In genomic region chr11:32576456-32576855, GRCh38 we compare ENCODE assay signal across 24 cellular contexts. TPM values are rescaled to one million over a fixed set of nuclear protein-coding genes. Genes with fewer than 3 reads are reported as not detected.
A peak's percentile ranks its signal among the peaks of the same experiment; 100 is the strongest.
DNase-seq lines count a peak whose midpoint lies in the region; FAIRE-seq and TF ChIP-seq lines count a peak whose summit lies in the region.
"Had no signal": no experiment of that assay in that cellular context is flagged by ENCODE, and none has a peak within 500 bp of the region (broad histone marks: within the 10 kb centered on the region; RNA-seq: fewer than 3 reads in every experiment).

No MANE protein-coding gene starts in this region.

- H3K27me3 Mint-ChIP-seq in neural progenitor cell (ENCODE audit: insufficient read depth, low read depth): no peaks in the 10 kb centered on the region
- peaks cover 2% of the 10 kb centered on the region for H3K27me3 Mint-ChIP-seq in activated CD4-positive, alpha-beta memory T cell treated with anti-CD3 and anti-CD28 coated beads, Interleukin-2, amount 10 ng/mL, durations not matched to agents 7 days and 5 days

- H4K8ac ChIP-seq in H1 (ENCODE audit: extremely low read depth, insufficient read depth, low read length): no peak overlapping the region

- H3K36me3 ChIP-seq in H1 (ENCODE audit: control insufficient read depth in 2 of 4, insufficient read depth in 4 of 4, low read length in 3 of 4): no peaks in the 10 kb centered on the region
- H3K36me3 ChIP-seq in neural progenitor cell: no peaks in the 10 kb centered on the region
- H3K36me3 ChIP-seq: BLaER1 had no signal

- CTCF ChIA-PET in HEK293T (lab: Yijun Ruan, JAX): interaction anchor here (0.6 kb wide), 1 partner anchor 106 kb away, joined by 3 read pairs; no protein-coding TSS in a partner anchor
- CTCF ChIA-PET in H1 (lab: Charles Lee; ENCODE audit: partially characterized antibody): interaction anchor here (0.9 kb wide), 1 partner anchor 11 kb away, joined by 3 read pairs; no protein-coding TSS in a partner anchor
- CTCF ChIA-PET in activated CD4-positive, alpha-beta memory T cell treated with anti-CD3 and anti-CD28 coated beads, Interleukin-2, amount 10 ng/mL, durations not matched to agents 7 days and 5 days (lab: Charles Lee): no interaction called here

- H3K4me3 Mint-ChIP-seq in neural progenitor cell: no peak overlapping the region
- no peak overlapping the region for H3K4me3 Mint-ChIP-seq in activated CD4-positive, alpha-beta memory T cell treated with anti-CD3 and anti-CD28 coated beads, Interleukin-2, amount 10 ng/mL, durations not matched to agents 7 days and 5 days
- H3K4me3 Mint-ChIP-seq: B cell; CD4-positive, CD25-positive, alpha-beta regulatory T cell; CD8-positive, alpha-beta T cell; HFFc6 had no signal

- H3K4me3 ChIP-seq in H1 (ENCODE audit: extremely low read depth in 1 of 4, insufficient read depth in 2 of 4, low read depth in 3 of 4, low read length in 4 of 4) (no peak overlapping the region), neural progenitor cell (no peak overlapping the region)
- H3K4me3 ChIP-seq: BLaER1, GM12878 had no signal

- no peak overlapping the region for H2BK120ac ChIP-seq in H1 (replicated peaks; ENCODE audit: low read depth, low read length)

- H3K4me1 Mint-ChIP-seq in neural progenitor cell: no peaks in the 10 kb centered on the region
- H3K4me1 Mint-ChIP-seq in activated CD4-positive, alpha-beta memory T cell treated with anti-CD3 and anti-CD28 coated beads, Interleukin-2, amount 10 ng/mL, durations not matched to agents 7 days and 5 days: no peaks in the 10 kb centered on the region
- H3K4me1 Mint-ChIP-seq: B cell; CD4-positive, CD25-positive, alpha-beta regulatory T cell had no signal

- TF ChIP-seq CTCF in H1 (IDR thresholded peaks at IDR 0.05; ENCODE audit: control extremely low read depth in 1 of 3, insufficient read depth in 1 of 3, low read depth in 1 of 3, low read length in 3 of 3): no peak
- TF ChIP-seq CTCF in neural progenitor cell (IDR thresholded peaks at IDR 0.05): no peak

- no peak overlapping the region for H3K56ac ChIP-seq in H1 (replicated peaks; ENCODE audit: insufficient read length, low read depth, low read length)

- TF ChIP-seq POLR2A in GM12892 (IDR thresholded peaks at IDR 0.05; ENCODE audit: low read depth, low read length): no peak
- TF ChIP-seq POLR2A in H1 (IDR thresholded peaks at IDR 0.05; ENCODE audit: control extremely low read depth in 1 of 2, low read depth in 2 of 2, low read length in 2 of 2): no peak

- FAIRE-seq in GM12892 (lab: Jason Lieb, UNC): peak; percentile 24
- FAIRE-seq in H1 (lab: Jason Lieb, UNC): no peak
- FAIRE-seq: A204.1, GM12878, GM18507 had no signal

- H3K23me2 ChIP-seq in H1 (ENCODE audit: low read depth, low read length): peaks cover 2% of the 10 kb centered on the region; the same call in 1 of the 2 replicates

- H3K79me2 ChIP-seq in H1 (ENCODE audit: control insufficient read depth in 1 of 2, insufficient read depth in 2 of 2, low read length in 2 of 2) (no peaks in the 10 kb centered on the region), neural progenitor cell (ENCODE audit: low read depth) (no peaks in the 10 kb centered on the region)

- no peak overlapping the region for H4K5ac ChIP-seq in H1 (ENCODE audit: insufficient read length, low read depth, low read length)

- POLR2A ChIA-PET in HEK293T (lab: Yijun Ruan, JAX): no interaction called here
- POLR2A ChIA-PET in H1 (lab: Charles Lee; ENCODE audit: partially characterized antibody): no interaction called here
- POLR2A ChIA-PET in activated CD4-positive, alpha-beta memory T cell treated with anti-CD3 and anti-CD28 coated beads, Interleukin-2, amount 10 ng/mL, durations not matched to agents 7 days and 5 days (lab: Charles Lee): interaction anchor here (1.1 kb wide), 1 partner anchor 31 kb away, joined by 3 read pairs; no protein-coding TSS in a partner anchor

- DNase-seq in GM12892 (ENCODE audit: insufficient read length): no peak
- DNase-seq in HEK293T (ENCODE audit: extremely low spot score): no peak
- DNase-seq in H1 (ENCODE audit: low read depth in 1 of 2, low spot score in 2 of 2): no peak
- DNase-seq in neural progenitor cell (ENCODE audit: low spot score): no peak
- DNase-seq in activated CD4-positive, alpha-beta memory T cell treated with anti-CD3 and anti-CD28 coated beads, Interleukin-2, amount 10 ng/mL, durations not matched to agents 7 days and 5 days: no peak
- DNase-seq in activated naive CD4-positive, alpha-beta T cell treated with Interleukin-2 at 50 U/mL for 16 hours: no peak
- DNase-seq in DMS79 (lab: John Stamatoyannopoulos, UW): no peak
- DNase-seq: Caco-2; CD4-positive, CD25-positive, alpha-beta regulatory T cell; CD8-positive, alpha-beta T cell; DMS153; EL; GDM1; GOT3; H7; HCEC 1CT; HFFc6 had no signal

- no peaks in the 10 kb centered on the region for H3K79me1 ChIP-seq in H1 (ENCODE audit: low read depth, low read length)

- no peak overlapping the region for H3K27ac Mint-ChIP-seq in neural progenitor cell
- no peak overlapping the region for H3K27ac Mint-ChIP-seq in activated CD4-positive, alpha-beta memory T cell treated with anti-CD3 and anti-CD28 coated beads, Interleukin-2, amount 10 ng/mL, durations not matched to agents 7 days and 5 days
- H3K27ac Mint-ChIP-seq: B cell; CD4-positive, CD25-positive, alpha-beta regulatory T cell; CD8-positive, alpha-beta T cell; HFFc6 had no signal

- 80% methylated on average over 1 of the region's 1 CpG; no CpG with 5 or more reads in 1 of the 2 experiments for WGBS in H1 (ENCODE audit: extremely low coverage in 1 of 2, insufficient coverage in 1 of 2, insufficient read length in 1 of 2, insufficient replicate concordance in 2 of 2, low coverage in 1 of 2, low lambda C conversion rate in 2 of 2, missing lambda C conversion rate in 1 of 2), 2 experiments

- H3K27me3 ChIP-seq in H1 (replicated peaks in 1 of 4; ENCODE audit: control insufficient read depth in 3 of 4, extremely low read depth in 1 of 4, insufficient read depth in 3 of 4, low read length in 3 of 4): no peaks in the 10 kb centered on the region
- no peaks in the 10 kb centered on the region for H3K27me3 ChIP-seq in neural progenitor cell
- H3K27me3 ChIP-seq: BLaER1 had no signal

- no peak overlapping the region for H3K4ac ChIP-seq in H1 (replicated peaks; ENCODE audit: insufficient read length, low read depth, low read length)

- H3K36me3 Mint-ChIP-seq in neural progenitor cell: no peaks in the 10 kb centered on the region
- no peaks in the 10 kb centered on the region for H3K36me3 Mint-ChIP-seq in activated CD4-positive, alpha-beta memory T cell treated with anti-CD3 and anti-CD28 coated beads, Interleukin-2, amount 10 ng/mL, durations not matched to agents 7 days and 5 days (ENCODE audit: low read depth)
- H3K36me3 Mint-ChIP-seq: CD4-positive, CD25-positive, alpha-beta regulatory T cell; CD8-positive, alpha-beta T cell had no signal

- H2BK20ac ChIP-seq in H1 (ENCODE audit: low read length): no peak overlapping the region

- H3K4me2 ChIP-seq in H1 (ENCODE audit: insufficient read depth in 1 of 2, low read depth in 2 of 2, low read length in 2 of 2) (no peak overlapping the region), neural progenitor cell (no peak overlapping the region)
- H3K4me2 ChIP-seq: BLaER1 had no signal

- H2BK12ac ChIP-seq in H1 (ENCODE audit: low read depth, low read length): no peak overlapping the region

- no peak overlapping the region for H3K23ac ChIP-seq in H1 (ENCODE audit: insufficient read length)

- H4K20me1 ChIP-seq in H1 (replicated peaks in 1 of 2; ENCODE audit: control insufficient read depth in 1 of 2, insufficient read depth in 2 of 2, low read length in 2 of 2) (no peaks in the 10 kb centered on the region), neural progenitor cell (ENCODE audit: low read depth) (no peaks in the 10 kb centered on the region)
- H4K20me1 ChIP-seq: BLaER1 had no signal

- H3K9me3 ChIP-seq in H1 (ENCODE audit: insufficient read depth in 2 of 2, low read depth in 1 of 2, low read length in 1 of 2) (no peaks in the 10 kb centered on the region), neural progenitor cell (ENCODE audit: low read depth) (no peaks in the 10 kb centered on the region)
- H3K9me3 ChIP-seq: BLaER1, Caco-2 had no signal

- peaks cover 0 to 2% (median under 1%) of the 10 kb centered on the region in 4 experiments; a peak in 4 of 7 replicates for H3K4me1 ChIP-seq in H1 (replicated peaks in 1 of 4; ENCODE audit: control insufficient read depth in 3 of 4, insufficient read depth in 4 of 4, low read length in 3 of 4)
- H3K4me1 ChIP-seq in neural progenitor cell: peaks cover 2% of the 10 kb centered on the region
- H3K4me1 ChIP-seq: BLaER1 had no signal

- TF ChIP-seq RAD21 in H1 (IDR thresholded peaks at IDR 0.05 in 1 of 2, conservative IDR thresholded peaks at IDR 0.05 in 1 of 2; ENCODE audit: low read depth in 2 of 2, low read length in 2 of 2): no peak

- H2AFZ ChIP-seq in H1 (ENCODE audit: low read length) (peak overlapping the region; percentile 9; the same call in 1 of the 2 replicates), neural progenitor cell (replicated peaks) (peak overlapping the region; percentile 7)

- H3F3A ChIP-seq in neural progenitor cell (ENCODE audit: low read depth): no peaks in the 10 kb centered on the region

- H3K18ac ChIP-seq in H1 (ENCODE audit: extremely low read depth, low read length): no peak overlapping the region

- H2BK15ac ChIP-seq in H1 (ENCODE audit: low read length): no peak overlapping the region

- no peak overlapping the region for H3K14ac ChIP-seq in H1 (ENCODE audit: insufficient read length)

- H3K9ac ChIP-seq in H1 (replicated peaks in 1 of 4; ENCODE audit: extremely low read depth in 1 of 4, low read depth in 3 of 4, low read length in 3 of 4): no peak overlapping the region
- no peak overlapping the region for H3K9ac ChIP-seq in neural progenitor cell
- H3K9ac ChIP-seq: BLaER1 had no signal

- no peak overlapping the region for H2BK5ac ChIP-seq in H1 (ENCODE audit: low read depth, low read length)

- no peak overlapping the region for H2AK5ac ChIP-seq in H1 (ENCODE audit: low read depth, low read length)

- H3K27ac ChIP-seq in H1 (ENCODE audit: low read depth, low read length) (no peak overlapping the region), neural progenitor cell (no peak overlapping the region)
- H3K27ac ChIP-seq: 22Rv1, BLaER1, C4-2B had no signal

- H3K9me3 Mint-ChIP-seq in neural progenitor cell: no peaks in the 10 kb centered on the region
- no peaks in the 10 kb centered on the region for H3K9me3 Mint-ChIP-seq in activated CD4-positive, alpha-beta memory T cell treated with anti-CD3 and anti-CD28 coated beads, Interleukin-2, amount 10 ng/mL, durations not matched to agents 7 days and 5 days
- H3K9me3 Mint-ChIP-seq: CD4-positive, CD25-positive, alpha-beta regulatory T cell; CD8-positive, alpha-beta T cell; HFFc6 had no signal

- no peak overlapping the region for H4K91ac ChIP-seq in H1 (replicated peaks; ENCODE audit: insufficient read length, low read length)

- no peak for TF ChIP-seq EP300 in H1 (IDR thresholded peaks at IDR 0.05; ENCODE audit: borderline replicate concordance in 1 of 2, low read depth in 2 of 2, low read length in 2 of 2)

RNA-seq across cellular contexts. Expression of gene EIF3M, which starts 7.2 kb away (rescaled TPM):
- 683 TPM for polyA plus RNA-seq in GM12892 (2012; ENCODE audit: missing spikeins)
- 413 and 444 TPM in 2 replicates for total RNA-seq in H1 (2021; fragmentation: NEBNext Ultra II Directional; extraction: Animal tissue kit (Norgen Biotek cat#: 25700))
- 182 and 302 TPM in 2 replicates for polyA plus RNA-seq in H1 (2011; rRNA removed)
- polyA plus RNA-seq in H1 (2011; cell fraction: cytosol; rRNA removed): 485 TPM
- polyA plus RNA-seq in H1 (2011; cell fraction: nucleus; rRNA removed): 90.3 TPM
- 354 to 622 TPM (median 455 TPM) in 4 replicates for polyA plus RNA-seq in H1 (2012, experiment 1 of 2)
- 55.4 TPM for polyA plus RNA-seq in H1 (2012, experiment 2 of 2)
- polyA plus RNA-seq in H1 (2013, experiment 1 of 2): 498 TPM
- polyA plus RNA-seq in H1 (2013, experiment 2 of 2): 489 TPM
- 147 and 208 TPM in 2 replicates for polyA minus RNA-seq in H1 (2011; rRNA and poly(A)+ RNA removed)
- polyA minus RNA-seq in H1 (2011; cell fraction: cytosol; rRNA and poly(A)+ RNA removed): 120 TPM
- 81.5 TPM for polyA minus RNA-seq in H1 (2011; cell fraction: nucleus; rRNA and poly(A)+ RNA removed)
- total RNA-seq in neural progenitor cell (ENCODE audit: low replicate concordance): 640 and 1,051 TPM in 2 replicates
- total RNA-seq in activated CD4-positive, alpha-beta memory T cell treated with anti-CD3 and anti-CD28 coated beads, Interleukin-2, amount 10 ng/mL, durations not matched to agents 7 days and 5 days: 100 to 1,000 TPM; 246 to 249 TPM
